In the genomic region with DNA sequence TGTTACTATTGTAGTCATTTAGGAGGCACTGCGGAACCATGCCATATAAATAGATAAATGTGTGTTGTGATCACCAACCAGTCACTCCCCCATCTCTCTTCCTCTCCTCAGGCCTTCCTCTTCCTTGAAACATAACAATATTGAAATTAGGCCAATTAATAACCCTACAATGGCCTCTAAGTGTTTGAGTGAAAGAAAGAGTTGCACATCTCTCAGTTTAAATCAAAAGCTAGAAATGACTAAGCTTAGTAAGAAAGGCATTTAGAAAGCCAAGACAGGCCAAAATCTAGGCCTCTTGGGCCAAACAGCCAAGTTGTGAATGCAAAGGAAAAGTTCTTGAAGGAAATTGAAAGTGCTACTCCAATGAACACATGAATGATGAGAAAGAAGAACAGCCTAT, we compare ENCODE assay signal across 30 cellular contexts. TPM values are rescaled to one million over a fixed set of nuclear protein-coding genes. Genes with fewer than 3 reads are reported as not detected.
"Had no signal": no experiment of that assay in that cellular context is flagged by ENCODE, and none has a peak within 500 bp of the region (broad histone marks: within the 10 kb centered on the region; RNA-seq: fewer than 3 reads in every experiment).

No MANE protein-coding gene starts in this region.

- H3K27me3 ChIP-seq: brain microvascular endothelial cell, dorsolateral prefrontal cortex, gastrocnemius medialis, sigmoid colon, tibial nerve had no signal

- H3K4me2 ChIP-seq: neural progenitor cell had no signal

- DNase-seq: activated CD4-positive, alpha-beta memory T cell treated with anti-CD3 and anti-CD28 coated beads, Interleukin-2, amount 10 ng/mL, durations not matched to agents 7 days and 5 days; activated CD4-positive, alpha-beta T cell treated with anti-CD3 and anti-CD28 coated beads, Interleukin-2, amount 10 ng/mL, durations not matched to agents 7 days and 5 days; activated CD4-positive, CD25-positive, alpha-beta regulatory T cell treated with anti-CD3 and anti-CD28 coated beads, Interleukin-2, amount 50 U/mL, for 72 hours; activated naive CD4-positive, alpha-beta T cell; activated T-cell treated with anti-CD3 and anti-CD28 coated beads, Interleukin-2, amount 50 U/mL, for 48 hours; brain microvascular endothelial cell; dorsolateral prefrontal cortex; effector memory CD4-positive, alpha-beta T cell; gastrocnemius medialis; hippocampal formation; immature natural killer cell; kidney; midbrain; naive thymus-derived CD4-positive, alpha-beta T cell; occipital lobe; psoas muscle; sigmoid colon; small intestine; stimulated activated CD4-positive, alpha-beta T cell treated with anti-CD3 and anti-CD28 coated beads, Interleukin-1b, Interleukin-23, amount 100 ng/mL, for 48 hours; stimulated activated naive CD4-positive, alpha-beta T cell treated with Interleukin-2 at 50 U/mL for 16 hours; T1000 had no signal

- H3K4me1 ChIP-seq: psoas muscle had no signal

- FAIRE-seq: astrocyte, kidney, small intestine had no signal

- H3K79me2 ChIP-seq: parathyroid adenoma had no signal

- H3K27ac Mint-ChIP-seq: activated CD4-positive, alpha-beta memory T cell treated with anti-CD3 and anti-CD28 coated beads, Interleukin-2, amount 10 ng/mL, durations not matched to agents 7 days and 5 days; activated CD4-positive, alpha-beta T cell treated with anti-CD3 and anti-CD28 coated beads, Interleukin-2, amount 10 ng/mL, durations not matched to agents 7 days and 5 days; activated naive CD4-positive, alpha-beta T cell treated with anti-CD3 and anti-CD28 coated beads, Interleukin-2, amount 50 U/mL, for 72 hours; naive thymus-derived CD4-positive, alpha-beta T cell; neural progenitor cell; T-helper 1 cell treated with Interleukin-12 subunit alpha and Interleukin-12 subunit beta and Interleukin-4 antibody, amounts not matched to agents 30 μg/mL and 1 μg/mL, for 36 hours had no signal

- H3K27ac ChIP-seq: brain microvascular endothelial cell, coronary artery, gastrocnemius medialis, neural progenitor cell, parathyroid adenoma, psoas muscle, sigmoid colon, tibial nerve, WERI-Rb-1 had no signal

- H3K9ac ChIP-seq: neural progenitor cell, parathyroid adenoma had no signal

- H3K9me3 Mint-ChIP-seq: activated CD4-positive, alpha-beta memory T cell treated with anti-CD3 and anti-CD28 coated beads, Interleukin-2, amount 10 ng/mL, durations not matched to agents 7 days and 5 days; activated CD4-positive, alpha-beta T cell treated with anti-CD3 and anti-CD28 coated beads, Interleukin-2, amount 10 ng/mL, durations not matched to agents 7 days and 5 days; activated naive CD4-positive, alpha-beta T cell treated with anti-CD3 and anti-CD28 coated beads, Interleukin-2, amount 50 U/mL, for 72 hours; immature natural killer cell; naive thymus-derived CD4-positive, alpha-beta T cell; neural progenitor cell; T-helper 1 cell treated with Interleukin-12 subunit alpha and Interleukin-12 subunit beta and Interleukin-4 antibody, amounts not matched to agents 30 μg/mL and 1 μg/mL, for 36 hours had no signal

- H3K9me3 ChIP-seq: gastrocnemius medialis, psoas muscle, sigmoid colon, tibial nerve had no signal

- ATAC-seq: activated naive CD4-positive, alpha-beta T cell treated with anti-CD3 and anti-CD28 coated beads, Interleukin-2, amount 50 U/mL, for 72 hours; gastrocnemius medialis; naive thymus-derived CD4-positive, alpha-beta T cell; psoas muscle had no signal

- H2AFZ ChIP-seq: neural progenitor cell, parathyroid adenoma had no signal

- H3K4me3 Mint-ChIP-seq: activated CD4-positive, alpha-beta memory T cell treated with anti-CD3 and anti-CD28 coated beads, Interleukin-2, amount 10 ng/mL, durations not matched to agents 7 days and 5 days; activated CD4-positive, alpha-beta T cell treated with anti-CD3 and anti-CD28 coated beads, Interleukin-2, amount 10 ng/mL, durations not matched to agents 7 days and 5 days; naive thymus-derived CD4-positive, alpha-beta T cell; neural progenitor cell; T-helper 1 cell treated with Interleukin-12 subunit alpha and Interleukin-12 subunit beta and Interleukin-4 antibody, amounts not matched to agents 30 μg/mL and 1 μg/mL, for 36 hours had no signal

- H3K4me3 ChIP-seq: coronary artery, dorsolateral prefrontal cortex, gastrocnemius medialis, neural progenitor cell, psoas muscle, sigmoid colon, tibial nerve had no signal

- H3K36me3 ChIP-seq: brain microvascular endothelial cell, gastrocnemius medialis, neural progenitor cell, sigmoid colon, tibial nerve, WERI-Rb-1 had no signal

RNA-seq across cellular contexts. Expression of a gene that starts 8.1 kb away (rescaled TPM):
- total RNA-seq: activated CD4-positive, alpha-beta memory T cell treated with anti-CD3 and anti-CD28 coated beads, Interleukin-2, amount 10 ng/mL, durations not matched to agents 7 days and 5 days; activated CD4-positive, alpha-beta T cell treated with anti-CD3 and anti-CD28 coated beads, Interleukin-2, amount 10 ng/mL, durations not matched to agents 7 days and 5 days; activated naive CD4-positive, alpha-beta T cell treated with anti-CD3 and anti-CD28 coated beads, Interleukin-2, amount 50 U/mL, for 72 hours; astrocyte; epithelial cell of proximal tubule had no signal
- polyA plus RNA-seq: naive thymus-derived CD4-positive, alpha-beta T cell had no signal
